ENCODE assay signal across 22 cellular contexts in genomic region chr13:103960011-103960410, GRCh38.
A peak's percentile ranks its signal among the peaks of the same experiment; 100 is the strongest.
DNase-seq lines count a peak whose midpoint lies in the region; ATAC-seq and TF ChIP-seq lines count a peak whose summit lies in the region.
"Had no signal": no experiment of that assay in that cellular context is flagged by ENCODE, and none has a peak within 500 bp of the region (broad histone marks: within the 10 kb centered on the region; RNA-seq: fewer than 3 reads in every experiment).

No MANE protein-coding gene starts in this region.

- peak overlapping the region; percentile 95 for H3K27ac ChIP-seq in VCaP
- H3K27ac ChIP-seq: A549; BLaER1 treated with 17β-estradiol and CSF1 and Interleukin-3, amounts not matched to agents 10 nM and 100 nM had no signal

- DNase-seq in ELR (ENCODE audit: low read depth) (peak; percentile 18), dermis blood vessel endothelial cell (peak; percentile 58), foreskin melanocyte (peak; percentile 26), GM10248 (ENCODE audit: extremely low spot score) (no peak), medulla oblongata (ENCODE audit: extremely low spot score) (no peak)
- no peak for DNase-seq in activated naive CD4-positive, alpha-beta T cell treated with Interleukin-2 at 50 U/mL for 16 hours
- DNase-seq: 8988T; ACHN; AML-193; BE2C; Calu3; CD4-positive, alpha-beta T cell; COR-L47; DMS53; DMS79 treated with DMSO at 0.1 percent for 48 hours; GOT3; HFFc6 had no signal

- TF ChIP-seq CTCF in VCaP (conservative IDR thresholded peaks at IDR 0.05) (no peak), GM10248 (IDR thresholded peaks at IDR 0.05; ENCODE audit: control extremely low read depth, extremely low read depth, low read depth, missing control alignments) (no peak)

- CTCF ChIA-PET in GM10248 (lab: Yijun Ruan, JAX) = no interaction called here

- no peak for ATAC-seq in GM19035 (IDR thresholded peaks at IDR 0.05; ENCODE audit: unreplicated experiment)
- ATAC-seq: A549, GM12878 had no signal

- POLR2A ChIA-PET in GM10248 (lab: Yijun Ruan, JAX) = no interaction called here

Comparison
In these comparisons a context has a peak if more than half of its experiments do, and no peak if none do; other contexts are left out.
1. DNase-seq: peak in ELR (single experiment), dermis blood vessel endothelial cell (single experiment) and foreskin melanocyte (single experiment); none in GM10248 (single experiment), medulla oblongata (single experiment) and activated naive CD4-positive, alpha-beta T cell treated with Interleukin-2 at 50 U/mL for 16 hours (single experiment).